In the genomic region with DNA sequence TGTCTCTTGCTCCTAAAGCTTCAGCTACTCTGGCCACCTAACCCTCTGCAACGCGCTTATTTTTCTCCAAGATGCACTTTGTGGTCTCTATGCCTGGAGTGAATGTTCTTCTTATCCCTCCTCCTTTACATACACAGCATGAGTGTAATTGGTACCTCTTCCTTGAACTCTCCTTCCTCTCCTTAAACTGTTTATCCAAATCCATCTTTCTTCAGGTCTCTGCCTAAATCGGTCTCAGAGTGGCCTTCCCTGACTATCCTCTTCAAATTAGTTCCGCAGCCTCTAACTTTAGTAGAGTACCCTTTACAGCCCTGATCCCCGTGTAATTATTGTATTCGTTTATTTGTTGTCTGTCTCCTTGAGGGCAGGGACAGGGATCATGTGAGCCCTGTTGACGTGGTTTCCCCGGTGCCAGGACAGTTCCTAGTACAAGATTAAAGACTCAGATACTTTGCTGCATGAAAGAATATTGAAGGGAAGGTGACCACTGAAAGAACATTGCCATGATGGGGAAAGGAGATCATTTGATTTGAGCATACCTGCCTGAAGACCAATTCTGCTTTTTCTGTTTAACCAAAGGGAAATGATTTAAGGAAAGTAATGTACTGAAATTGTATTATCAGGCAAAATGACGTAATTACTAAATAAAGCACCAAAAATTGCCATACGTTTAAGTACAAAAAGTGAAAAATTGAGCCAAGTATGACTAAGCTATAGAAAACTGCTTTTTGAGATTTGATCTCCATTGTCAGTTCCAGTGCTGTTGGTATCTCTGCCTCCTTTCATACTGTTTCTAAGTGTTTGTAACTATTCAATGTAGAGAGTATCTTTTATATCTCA, we compare ENCODE assay signal across 1 cellular context.
TF ChIP-seq lines count a peak whose summit lies in the region.

No MANE protein-coding gene starts in this region.

TF ChIP-seq in GM12878, 131 proteins besides CTCF, POLR2A, EP300 and RAD21 (continued from another document):
- TF ChIP-seq HDGF (IDR thresholded peaks at IDR 0.05) (0 out of 2 replicates have a peak, but pooled peaks have one; percentile 24), NBN (IDR thresholded peaks at IDR 0.05) (0 out of 2 replicates have a peak, but pooled peaks have one; percentile 12), ATF7 (IDR thresholded peaks at IDR 0.05; ENCODE audit: low read depth) (peak; percentile 93), ZNF384 (IDR thresholded peaks at IDR 0.05; ENCODE audit: borderline replicate concordance, low read depth, low read length) (no peak), RAD51 (IDR thresholded peaks at IDR 0.05) (peak; percentile 24; the same call in 1 of the 2 replicates)
